25 cellular contexts compared by ENCODE assay signal in the genomic region with DNA sequence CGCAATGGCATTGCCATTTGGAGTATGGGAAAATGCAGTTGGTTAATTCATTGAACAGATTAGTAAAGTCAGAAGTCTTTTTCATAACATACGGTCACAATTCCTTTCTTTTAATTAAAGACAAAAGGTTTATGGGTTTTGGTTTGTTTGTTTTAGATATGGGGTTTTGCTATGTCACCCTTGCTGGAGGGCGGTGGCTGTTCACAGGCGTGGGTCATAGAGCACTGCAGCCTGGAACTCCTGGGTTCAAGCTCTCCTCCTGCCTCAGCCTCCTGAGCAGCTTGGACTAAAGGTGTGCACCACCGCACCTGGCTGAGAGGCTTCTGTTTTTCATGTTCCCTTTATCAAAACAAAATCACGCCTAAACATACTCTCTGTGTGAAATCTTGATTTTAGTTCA. TPM values are rescaled to one million over a fixed set of nuclear protein-coding genes. Genes with fewer than 3 reads are reported as not detected.
DNase-seq lines count a peak whose midpoint lies in the region; ATAC-seq, FAIRE-seq and TF ChIP-seq lines count a peak whose summit lies in the region.
"Had no signal": no experiment of that assay in that cellular context is flagged by ENCODE, and none has a peak within 500 bp of the region (broad histone marks: within the 10 kb centered on the region; RNA-seq: fewer than 3 reads in every experiment).

No MANE protein-coding gene starts in this region.

- no peak overlapping the region for H3K9ac ChIP-seq in K562 (ENCODE audit: insufficient read depth in 1 of 2, low read depth in 2 of 2, low read length in 2 of 2)
- H3K9ac ChIP-seq: BLaER1 had no signal

- intact Hi-C loops in K562 (cut with micrococcal nuclease), result no loop called here
- intact Hi-C loops in mucosa of descending colon (cut with DNase I, micrococcal nuclease), result no loop called here
- intact Hi-C loops in transverse colon (cut with DNase I; ENCODE audit: low total_unique reads), result no loop called here

- H3K27me3 ChIP-seq in K562 (ENCODE audit: control insufficient read depth in 2 of 2, insufficient read depth in 2 of 2, low read length in 2 of 2), result no peaks in the 10 kb centered on the region
- H3K27me3 ChIP-seq in transverse colon, result no peaks in the 10 kb centered on the region
- H3K27me3 ChIP-seq: BE2C, BLaER1 had no signal

- ATAC-seq in K562 (0 out of 3 replicates have a peak, but pooled peaks have one; percentile 34), mucosa of descending colon (peak; percentile 69), GM19395 (IDR thresholded peaks at IDR 0.05; ENCODE audit: unreplicated experiment) (no peak)

- H3K79me2 ChIP-seq in K562 (ENCODE audit: control insufficient read depth, insufficient read depth, low read length), result no peaks in the 10 kb centered on the region

- no peaks in the 10 kb centered on the region for H3K9me3 ChIP-seq in K562 (replicated peaks; ENCODE audit: control insufficient read depth, insufficient read depth, low read depth, low read length)
- no peaks in the 10 kb centered on the region for H3K9me3 ChIP-seq in mucosa of descending colon
- H3K9me3 ChIP-seq in transverse colon, result no peaks in the 10 kb centered on the region
- H3K9me3 ChIP-seq: BE2C, BLaER1 had no signal

- H3K36me3 ChIP-seq in K562 (ENCODE audit: control insufficient read depth, insufficient read depth, low read length), result peaks cover 4% of the 10 kb centered on the region; the same call in 2 of the 3 replicates
- no peaks in the 10 kb centered on the region for H3K36me3 ChIP-seq in mucosa of descending colon (ENCODE audit: low read depth)
- no peaks in the 10 kb centered on the region for H3K36me3 ChIP-seq in transverse colon
- H3K36me3 ChIP-seq: BE2C had no signal

- no peaks in the 10 kb centered on the region for H3K9me1 ChIP-seq in K562 (ENCODE audit: control insufficient read depth, insufficient read depth, low read length)

- H3K4me2 ChIP-seq in K562 (ENCODE audit: insufficient read depth, low read length), result no peak overlapping the region
- H3K4me2 ChIP-seq: BLaER1 had no signal

- TF ChIP-seq POLR2A in K562 (conservative IDR thresholded peaks at IDR 0.05) (no peak), transverse colon (IDR thresholded peaks at IDR 0.05) (no peak)

- FAIRE-seq in K562 (lab: Jason Lieb, UNC), result no peak
- FAIRE-seq: A204.1, GM12891, GM19239 had no signal

- H3K27ac ChIP-seq in K562 (ENCODE audit: extremely low read depth, low read depth, low read length) (no peak overlapping the region), transverse colon (peak overlapping the region in 1 of 4 donors; percentile 4)
- H3K27ac ChIP-seq: BLaER1 had no signal

- no peak overlapping the region for H2AFZ ChIP-seq in K562 (ENCODE audit: low read depth, low read length)

- no TSS peak for BruUV-seq in K562 (replicated peaks; lab: Mats Ljungman, UMichigan)

- CTCF ChIA-PET in K562 (lab: Yijun Ruan, JAX; ENCODE audit: low intra/inter-chr PET ratio), result no interaction called here

- in situ Hi-C loops in K562 (cut with MboI), result no loop called here
- in situ Hi-C loops in transverse colon (cut with MboI; ENCODE audit: low pct_ligation_motif_present in 1 of 4, low pct_unique_long_range_greater_than_20kb in 1 of 4, low sequenced_read_pairs in 3 of 4), result no loop called here

- WGBS in K562 (ENCODE audit: insufficient coverage, low coverage, missing lambda C conversion rate), result 64% methylated on average over 5 of the region's 6 CpGs
- 73 to 78% methylated on average over 6 of the region's 6 CpGs for WGBS in transverse colon (ENCODE audit: low coverage in 1 of 2), 2 donors

- DNase-seq in K562 (ENCODE audit: extremely low read depth in 1 of 4, low spot score in 3 of 4) (no peak), mucosa of descending colon (peak in 1 of 3 donors; percentile 18), transverse colon (peak; percentile 29), UCSD-AML1 (lab: John Stamatoyannopoulos, UW; ENCODE audit: unreplicated experiment) (no peak), NCI-H146 (lab: John Stamatoyannopoulos, UW) (no peak)
- DNase-seq: 8988T; ACHN; BE2C; C1 segment of cervical spinal cord; CD4-positive, alpha-beta memory T cell; CD4-positive, CD25-positive, alpha-beta regulatory T cell; CD8-positive, alpha-beta memory T cell; COR-L47; DMS 273 treated with DMSO at 0.1 percent for 48 hours; DMS153; DMS53; DMS79; DND-41; EL; GDM1 had no signal

- no peak for TF ChIP-seq RAD21 in K562 (CRISPR knock-in tag; conservative IDR thresholded peaks at IDR 0.05 in 1 of 2, IDR thresholded peaks at IDR 0.05 in 1 of 2)

- H4K20me1 ChIP-seq in K562 (replicated peaks; ENCODE audit: control insufficient read depth, insufficient read depth, low read length), result no peaks in the 10 kb centered on the region
- H4K20me1 ChIP-seq: BLaER1 had no signal

- no peak for TF ChIP-seq EP300 in K562 (IDR thresholded peaks at IDR 0.05; ENCODE audit: low read length)
- no peak for TF ChIP-seq EP300 in transverse colon (IDR thresholded peaks at IDR 0.05; ENCODE audit: low read depth)

- H3K4me3 ChIP-seq in K562 (no peak overlapping the region), mucosa of descending colon (no peak overlapping the region), transverse colon (no peak overlapping the region)
- H3K4me3 ChIP-seq: BLaER1 had no signal

- no peaks in the 10 kb centered on the region; a peak in 2 of 5 replicates for H3K4me1 ChIP-seq in K562 (replicated peaks in 1 of 2; ENCODE audit: control insufficient read depth in 2 of 2, insufficient read depth in 2 of 2, low read length in 2 of 2)
- no peaks in the 10 kb centered on the region for H3K4me1 ChIP-seq in mucosa of descending colon (ENCODE audit: low read depth)
- H3K4me1 ChIP-seq in transverse colon, result peaks cover 0 to 5% (median 1%) of the 10 kb centered on the region in 4 donors
- H3K4me1 ChIP-seq: BE2C, BLaER1 had no signal

- POLR2A ChIA-PET in K562 (lab: Yijun Ruan, JAX), result no interaction called here

- TF ChIP-seq CTCF in K562 (IDR thresholded peaks at IDR 0.05 in 2 of 3, conservative IDR thresholded peaks at IDR 0.05 in 1 of 3; ENCODE audit: insufficient read depth in 2 of 3, low read depth in 1 of 3, low read length in 3 of 3) (no peak), mucosa of descending colon (IDR thresholded peaks at IDR 0.05) (no peak), transverse colon (IDR thresholded peaks at IDR 0.05) (no peak)

TF ChIP-seq in K562, 482 proteins besides CTCF, POLR2A, EP300 and RAD21 (continues in another document):
- TF ChIP-seq DPF2 (IDR thresholded peaks at IDR 0.05) (0 out of 2 replicates have a peak, but pooled peaks have one; percentile 18), ZFX (CRISPR knock-in tag; IDR thresholded peaks at IDR 0.05) (no peak), SRSF9 (IDR thresholded peaks at IDR 0.05; ENCODE audit: borderline replicate concordance, low read depth, low read length) (no peak), ELF4 (CRISPR knock-in tag; IDR thresholded peaks at IDR 0.05) (no peak), NFE2 (IDR thresholded peaks at IDR 0.05; ENCODE audit: low read depth) (peak; percentile 39; the same call in 1 of the 2 replicates)
- TF ChIP-seq, protein P1, sequence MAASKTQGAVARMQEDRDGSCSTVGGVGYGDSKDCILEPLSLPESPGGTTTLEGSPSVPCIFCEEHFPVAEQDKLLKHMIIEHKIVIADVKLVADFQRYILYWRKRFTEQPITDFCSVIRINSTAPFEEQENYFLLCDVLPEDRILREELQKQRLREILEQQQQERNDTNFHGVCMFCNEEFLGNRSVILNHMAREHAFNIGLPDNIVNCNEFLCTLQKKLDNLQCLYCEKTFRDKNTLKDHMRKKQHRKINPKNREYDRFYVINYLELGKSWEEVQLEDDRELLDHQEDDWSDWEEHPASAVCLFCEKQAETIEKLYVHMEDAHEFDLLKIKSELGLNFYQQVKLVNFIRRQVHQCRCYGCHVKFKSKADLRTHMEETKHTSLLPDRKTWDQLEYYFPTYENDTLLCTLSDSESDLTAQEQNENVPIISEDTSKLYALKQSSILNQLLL (CRISPR knock-in tag; IDR thresholded peaks at IDR 0.05; ENCODE audit: borderline replicate concordance), result no peak
- TF ChIP-seq, protein P2, sequence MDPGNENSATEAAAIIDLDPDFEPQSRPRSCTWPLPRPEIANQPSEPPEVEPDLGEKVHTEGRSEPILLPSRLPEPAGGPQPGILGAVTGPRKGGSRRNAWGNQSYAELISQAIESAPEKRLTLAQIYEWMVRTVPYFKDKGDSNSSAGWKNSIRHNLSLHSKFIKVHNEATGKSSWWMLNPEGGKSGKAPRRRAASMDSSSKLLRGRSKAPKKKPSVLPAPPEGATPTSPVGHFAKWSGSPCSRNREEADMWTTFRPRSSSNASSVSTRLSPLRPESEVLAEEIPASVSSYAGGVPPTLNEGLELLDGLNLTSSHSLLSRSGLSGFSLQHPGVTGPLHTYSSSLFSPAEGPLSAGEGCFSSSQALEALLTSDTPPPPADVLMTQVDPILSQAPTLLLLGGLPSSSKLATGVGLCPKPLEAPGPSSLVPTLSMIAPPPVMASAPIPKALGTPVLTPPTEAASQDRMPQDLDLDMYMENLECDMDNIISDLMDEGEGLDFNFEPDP (CRISPR knock-in tag; IDR thresholded peaks at IDR 0.05), result no peak

RNA-seq across cellular contexts. Expression of a gene that starts 18.7 kb away (rescaled TPM):
- 7.9 and 9.7 TPM in 2 replicates for total RNA-seq in K562 (2011; cell fraction: chromatin; rRNA removed; ENCODE audit: low replicate concordance)
- total RNA-seq in K562 (2011; cell fraction: nucleolus; rRNA removed), result 6.7 and 7.7 TPM in 2 replicates
- total RNA-seq in K562 (2011; cell fraction: nucleoplasm; rRNA removed), result 14.0 and 20.2 TPM in 2 replicates
- total RNA-seq in K562 (2014; rRNA removed), result 3.3 and 5.3 TPM in 2 replicates
- 4.5 and 6.1 TPM in 2 replicates for total RNA-seq in K562 (2014; rRNA removed; fragmentation: Illumina TruSeq; extraction: Trizol)
- total RNA-seq in K562 (2015; rRNA removed; fragmentation: Illumina TruSeq; extraction: Trizol), result 4.9 and 5.4 TPM in 2 replicates
- total RNA-seq in K562 (2021), result 4.0 and 5.1 TPM in 2 replicates
- 4.3 and 5.0 TPM in 2 replicates for polyA plus RNA-seq in K562 (2011; rRNA removed)
- polyA plus RNA-seq in K562 (2011; cell fraction: cytosol; rRNA removed), result 2.4 and 3.0 TPM in 2 replicates
- polyA plus RNA-seq in K562 (2011; cell fraction: nucleus; rRNA removed), result 3.4 and 5.1 TPM in 2 replicates
- polyA plus RNA-seq in K562 (2012), result 4.7 and 4.8 TPM in 2 replicates
- polyA plus RNA-seq in K562 (2014; fragmentation: Illumina TruSeq; extraction: Trizol), result 6.5 and 7.5 TPM in 2 replicates
- polyA plus RNA-seq in K562 (2014; fragmentation: Nextera tagmentation; extraction: Ambion mirVana), result 1 to 10 TPM; 3.7 to 4.6 TPM
- 5.2 and 7.7 TPM in 2 replicates for polyA plus RNA-seq in K562 (2014; rRNA removed)
- 8.4 and 10.2 TPM in 2 replicates for polyA minus RNA-seq in K562 (2011; rRNA and poly(A)+ RNA removed)
- polyA minus RNA-seq in K562 (2011; cell fraction: cytosol; rRNA and poly(A)+ RNA removed), result 1.6 and 1.8 TPM in 2 replicates
- polyA minus RNA-seq in K562 (2011; cell fraction: nucleus; rRNA and poly(A)+ RNA removed), result 9.8 and 15.1 TPM in 2 replicates
- total RNA-seq in mucosa of descending colon, result 10 to 100 TPM in 2 of 3 donors, 1 to 10 TPM in 1; 5.3 to 11.5 (median 11.3) TPM
- total RNA-seq in transverse colon, result 1 to 10 TPM in 3 of 4 donors, not detected in 1; 3.2 to 9.6 (median 6.4) TPM
